Comparison of ENCODE assay signal across 18 cellular contexts in the genomic region with DNA sequence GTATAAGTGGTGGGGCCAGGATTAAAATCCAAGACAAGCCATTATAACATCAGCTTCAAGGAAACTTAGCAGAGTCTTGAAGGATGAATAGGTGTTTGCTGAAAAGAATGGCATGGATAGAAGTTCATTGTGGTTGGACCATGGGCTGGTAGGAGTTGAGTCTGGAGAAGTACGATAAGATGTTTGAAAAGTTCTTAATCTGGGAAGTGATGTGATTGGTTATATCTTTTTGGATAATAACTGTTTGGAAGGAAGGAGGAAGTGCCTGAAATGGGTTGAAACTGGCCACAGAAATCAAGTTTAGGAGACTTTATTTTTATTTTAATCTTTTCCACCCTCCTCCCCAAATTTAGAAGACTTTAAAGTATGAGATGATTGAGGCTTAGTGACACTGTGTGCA. TPM values are rescaled to one million over a fixed set of nuclear protein-coding genes. Genes with fewer than 3 reads are reported as not detected.
"Had no signal": no experiment of that assay in that cellular context is flagged by ENCODE, and none has a peak within 500 bp of the region (broad histone marks: within the 10 kb centered on the region; RNA-seq: fewer than 3 reads in every experiment).

No MANE protein-coding gene starts in this region.

- H3K9me3 Mint-ChIP-seq: activated T-helper 1 cell treated with anti-CD3 and anti-CD28 coated beads, Interleukin-12 subunit alpha, Interleukin-12 subunit beta, Interleukin-2, Interleukin-4 antibody, amounts not matched to agents 30 ng/mL and 10 ng/mL and 1 ng/mL, durations not matched to agents 14 hours and 24 hours and 36 hours; memory B cell; natural killer cell treated with Interleukin-12 subunit alpha and Interleukin-12 subunit beta and Interleukin-15 and Interleukin-18, amount 100 ng/mL, for 72 hours; stimulated activated naive CD8-positive, alpha-beta T cell treated with anti-CD3 and anti-CD28 coated beads, Interleukin-15, amount 100 ng/mL, for 72 hours had no signal

- H3K4me3 Mint-ChIP-seq: activated T-helper 1 cell treated with anti-CD3 and anti-CD28 coated beads, Interleukin-12 subunit alpha, Interleukin-12 subunit beta, Interleukin-2, Interleukin-4 antibody, amounts not matched to agents 30 ng/mL and 10 ng/mL and 1 ng/mL, durations not matched to agents 14 hours and 24 hours and 36 hours; memory B cell; natural killer cell treated with Interleukin-12 subunit alpha and Interleukin-12 subunit beta and Interleukin-15 and Interleukin-18, amount 100 ng/mL, for 72 hours; stimulated activated naive CD8-positive, alpha-beta T cell treated with anti-CD3 and anti-CD28 coated beads, Interleukin-15, amount 100 ng/mL, for 72 hours had no signal

- H3K27ac ChIP-seq: cardiac muscle cell, dorsolateral prefrontal cortex, left ventricle myocardium inferior, prostate gland, right lobe of liver, testis, upper lobe of left lung had no signal

- H3K27ac Mint-ChIP-seq: activated T-helper 1 cell treated with anti-CD3 and anti-CD28 coated beads, Interleukin-12 subunit alpha, Interleukin-12 subunit beta, Interleukin-2, Interleukin-4 antibody, amounts not matched to agents 30 ng/mL and 10 ng/mL and 1 ng/mL, durations not matched to agents 14 hours and 24 hours and 36 hours; memory B cell; stimulated activated naive CD8-positive, alpha-beta T cell treated with anti-CD3 and anti-CD28 coated beads, Interleukin-15, amount 100 ng/mL, for 72 hours had no signal

- H3K4me3 ChIP-seq: cardiac muscle cell, dorsolateral prefrontal cortex, left ventricle myocardium inferior, prostate gland, right lobe of liver, testis, upper lobe of left lung had no signal

- H3K27me3 ChIP-seq: cardiac muscle cell, dorsolateral prefrontal cortex, right lobe of liver, testis, upper lobe of left lung had no signal

- H3K36me3 ChIP-seq: prostate gland had no signal

- ATAC-seq: activated CD4-positive, CD25-positive, alpha-beta regulatory T cell treated with anti-CD3 and anti-CD28 coated beads, Interleukin-2, amount 50 U/mL, for 24 hours; natural killer cell treated with Interleukin-12 subunit alpha and Interleukin-12 subunit beta and Interleukin-15 and Interleukin-18, amount 100 ng/mL, for 72 hours; right lobe of liver; SK-N-SH treated with all-trans-retinoic acid at 6 μM for 48 hours; stimulated activated naive CD8-positive, alpha-beta T cell treated with anti-CD3 and anti-CD28 coated beads, Interleukin-15, amount 100 ng/mL, for 72 hours had no signal

- DNase-seq: activated CD4-positive, alpha-beta T cell treated with anti-CD3 and anti-CD28 coated beads, Interleukin-2, amount 50 U/mL, for 4 hours; activated naive CD4-positive, alpha-beta T cell treated with Interleukin-2 at 50 U/mL for 16 hours; dorsolateral prefrontal cortex; left ventricle myocardium inferior; occipital lobe; right lobe of liver; stimulated activated naive CD8-positive, alpha-beta T cell treated with anti-CD3 and anti-CD28 coated beads, Interleukin-15, amount 100 ng/mL, for 72 hours; testis; upper lobe of left lung had no signal

- H3K27me3 Mint-ChIP-seq: memory B cell; natural killer cell treated with Interleukin-12 subunit alpha and Interleukin-12 subunit beta and Interleukin-15 and Interleukin-18, amount 100 ng/mL, for 72 hours; stimulated activated naive CD8-positive, alpha-beta T cell treated with anti-CD3 and anti-CD28 coated beads, Interleukin-15, amount 100 ng/mL, for 72 hours had no signal

- H3K9me3 ChIP-seq: left ventricle myocardium inferior, prostate gland, right lobe of liver, testis, upper lobe of left lung had no signal

RNA-seq across cellular contexts. Expression of gene HCAR1, which starts 26.9 kb away (rescaled TPM):
- total RNA-seq: cardiac muscle cell; left ventricle myocardium inferior; natural killer cell treated with Interleukin-12 subunit alpha and Interleukin-12 subunit beta and Interleukin-15 and Interleukin-18, amount 100 ng/mL, for 72 hours; right lobe of liver had no signal
- polyA plus RNA-seq: cardiac muscle cell had no signal

RNA-seq across cellular contexts. Expression of gene HCAR3, which starts 41.0 kb away (rescaled TPM):
- total RNA-seq: cardiac muscle cell, glomerular endothelial cell, kidney epithelial cell, left ventricle myocardium inferior had no signal
- polyA plus RNA-seq: cardiac muscle cell had no signal

RNA-seq across cellular contexts. Expression of gene HCAR2, which starts 54.4 kb away (rescaled TPM):
- total RNA-seq: cardiac muscle cell, glomerular endothelial cell, kidney epithelial cell, occipital lobe had no signal
- polyA plus RNA-seq: cardiac muscle cell had no signal
